10 cellular contexts compared by ENCODE assay signal in the genomic region with DNA sequence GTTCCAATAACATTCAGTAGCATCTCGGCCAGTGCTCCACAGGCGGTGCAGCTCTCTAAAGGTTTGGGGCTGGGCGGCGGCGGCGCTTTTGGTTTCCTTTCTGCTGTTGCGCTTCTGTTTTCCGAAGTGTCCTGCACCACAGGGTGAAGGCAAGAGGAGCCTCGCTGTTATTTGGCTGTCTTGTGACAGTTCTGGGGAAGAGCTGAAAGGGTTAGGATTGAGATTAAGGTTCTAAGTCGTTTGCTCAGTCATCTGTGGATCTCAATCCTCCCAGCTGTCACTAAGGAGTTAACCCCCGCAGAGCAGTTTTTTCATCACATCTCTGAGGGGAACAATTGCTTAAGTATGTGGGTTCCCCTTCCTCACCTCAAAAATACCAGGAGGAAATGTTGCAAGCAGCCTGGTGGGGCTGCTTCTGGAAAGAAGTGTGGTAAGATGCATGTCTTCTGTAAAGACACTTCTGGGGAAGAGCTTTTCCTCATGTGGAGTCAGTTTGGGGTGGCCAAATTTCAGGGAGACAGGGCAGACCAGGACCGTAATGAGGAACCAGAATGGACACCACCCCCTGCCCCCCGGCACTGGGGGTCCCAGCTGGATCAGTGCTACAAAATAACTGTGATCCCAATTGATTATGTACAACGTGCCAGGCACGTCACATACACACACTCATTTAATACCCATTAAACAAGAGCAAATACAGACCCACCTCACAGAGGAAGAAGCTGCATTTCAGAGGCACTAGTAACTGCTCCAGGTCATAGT. TPM values are rescaled to one million over a fixed set of nuclear protein-coding genes. Genes with fewer than 3 reads are reported as not detected.
DNase-seq lines count a peak whose midpoint lies in the region; ATAC-seq and TF ChIP-seq lines count a peak whose summit lies in the region.
"Had no signal": no experiment of that assay in that cellular context is flagged by ENCODE, and none has a peak within 500 bp of the region (broad histone marks: within the 10 kb centered on the region; RNA-seq: fewer than 3 reads in every experiment).

No MANE protein-coding gene starts in this region.

- H3K27me3 Mint-ChIP-seq in CD8-positive, alpha-beta T cell (ENCODE audit: low read depth) = no peaks in the 10 kb centered on the region
- H3K27me3 Mint-ChIP-seq in activated T-helper 1 cell treated with anti-CD3 and anti-CD28 coated beads, Interleukin-12 subunit alpha, Interleukin-12 subunit beta, Interleukin-2, Interleukin-4 antibody, amounts not matched to agents 30 ng/mL and 10 ng/mL and 1 ng/mL, durations not matched to agents 14 hours and 24 hours and 36 hours (ENCODE audit: insufficient read depth) = no peaks in the 10 kb centered on the region
- no peaks in the 10 kb centered on the region for H3K27me3 Mint-ChIP-seq in Caco-2 (ENCODE audit: insufficient read depth, unreplicated experiment)

- intact Hi-C loops in CD8-positive, alpha-beta T cell (cut with DNase I, micrococcal nuclease) = loop anchor here in 1 of 2 experiments (2.0 kb wide), 1 partner anchor 20 kb away; no protein-coding TSS in a partner anchor
- intact Hi-C loops in activated T-helper 1 cell treated with anti-CD3 and anti-CD28 coated beads, Interleukin-12 subunit alpha, Interleukin-12 subunit beta, Interleukin-2, Interleukin-4 antibody, amounts not matched to agents 30 ng/mL and 10 ng/mL and 1 ng/mL, durations not matched to agents 14 hours and 24 hours and 36 hours (cut with micrococcal nuclease) = loop anchor here (1.0 kb wide), 3 partner anchors 9 to 20 kb away; no protein-coding TSS in a partner anchor
- intact Hi-C loops in transverse colon (cut with DNase I; ENCODE audit: low total_unique reads) (no loop called here), Caco-2 (cut with micrococcal nuclease; ENCODE audit: unreplicated experiment) (no loop called here)

- TF ChIP-seq EP300 in tibial nerve (IDR thresholded peaks at IDR 0.05) = peak in 1 of 2 donors; percentile 84
- TF ChIP-seq EP300 in transverse colon (IDR thresholded peaks at IDR 0.05; ENCODE audit: low read depth) = no peak

- TF ChIP-seq POLR2A in tibial nerve (IDR thresholded peaks at IDR 0.05) (no peak), transverse colon (IDR thresholded peaks at IDR 0.05) (no peak)

- no peak for TF ChIP-seq CTCF in CD8-positive, alpha-beta T cell (IDR thresholded peaks at IDR 0.05)
- no peak for TF ChIP-seq CTCF in lung (IDR thresholded peaks at IDR 0.05; ENCODE audit: control extremely low read depth, extremely low read depth)
- TF ChIP-seq CTCF in tibial nerve (IDR thresholded peaks at IDR 0.05) = no peak
- TF ChIP-seq CTCF in transverse colon (IDR thresholded peaks at IDR 0.05) = no peak
- TF ChIP-seq CTCF in Caco-2 (IDR thresholded peaks at IDR 0.05; ENCODE audit: insufficient read depth in 1 of 2, low read depth in 1 of 2, low read length in 1 of 2, severe bottlenecking in 1 of 2, unreplicated experiment in 1 of 2) = no peak

- no TSS peak for BruUV-seq in Caco-2 (replicated peaks; lab: Mats Ljungman, UMichigan)

- POLR2A ChIA-PET in CD8-positive, alpha-beta T cell (lab: Charles Lee) = interaction anchor here (0.7 to 2.1 kb wide), 5 partner anchors 10 to 65 kb away, joined by 3 to 13 read pairs (median 5); no protein-coding TSS in a partner anchor
- POLR2A ChIA-PET in Caco-2 (lab: Charles Lee) = no interaction called here

- in situ Hi-C loops in transverse colon (cut with MboI; ENCODE audit: low pct_ligation_motif_present in 1 of 4, low pct_unique_long_range_greater_than_20kb in 1 of 4, low sequenced_read_pairs in 3 of 4) = no loop called here
- in situ Hi-C loops in HAP-1 (cut with MboI; ENCODE audit: low sequenced_read_pairs) = no loop called here

- peaks cover 52% of the 10 kb centered on the region for H3K36me3 ChIP-seq in CD8-positive, alpha-beta T cell (ENCODE audit: insufficient read depth, low read length)
- H3K36me3 ChIP-seq in lung (ENCODE audit: control insufficient read depth in 2 of 2, insufficient read depth in 2 of 2, low read length in 2 of 2) = peaks cover 2 to 63% of the 10 kb centered on the region in 2 donors
- peaks cover 0 to 94% (median 44%) of the 10 kb centered on the region in 3 donors for H3K36me3 ChIP-seq in tibial nerve
- H3K36me3 ChIP-seq in transverse colon = peaks cover 0 to 33% (median 11%) of the 10 kb centered on the region in 4 donors
- peaks cover 41% of the 10 kb centered on the region for H3K36me3 ChIP-seq in HAP-1 (replicated peaks)
- H3K36me3 ChIP-seq in Caco-2 (ENCODE audit: control insufficient read depth, insufficient read depth, low read length) = no peaks in the 10 kb centered on the region; the same call in 1 of the 2 replicates

- peak; percentile 72 for ATAC-seq in CD8-positive, alpha-beta T cell
- ATAC-seq in lung (ENCODE audit: insufficient read depth, low FRiP score) = peak; percentile 23

- DNase-seq in CD8-positive, alpha-beta T cell = peak in 1 of 7 experiments; percentile 37
- DNase-seq in KG1 (lab: John Stamatoyannopoulos, UW) (peak; percentile 30), lung (ENCODE audit: low spot score) (no peak), tibial nerve (ENCODE audit: low spot score in 2 of 2) (no peak), transverse colon (no peak), HAP-1 (ENCODE audit: low spot score in 2 of 2) (no peak), Caco-2 (no peak)
- peak; percentile 37 for DNase-seq in activated T-helper 1 cell treated with anti-CD3 and anti-CD28 coated beads, Interleukin-12 subunit alpha, Interleukin-12 subunit beta, Interleukin-2, Interleukin-4 antibody, amounts not matched to agents 30 ng/mL and 10 ng/mL and 1 ng/mL, durations not matched to agents 14 hours and 24 hours and 36 hours (ENCODE audit: low spot score)

- peak overlapping the region; percentile 28 for H3K4me3 ChIP-seq in CD8-positive, alpha-beta T cell (ENCODE audit: low read depth, low read length)
- H3K4me3 ChIP-seq in lung (no peak overlapping the region), tibial nerve (no peak overlapping the region), transverse colon (no peak overlapping the region), HAP-1 (no peak overlapping the region), Caco-2 (ENCODE audit: low read depth, low read length) (no peak overlapping the region)
- H3K4me3 ChIP-seq: smooth muscle cell, thoracic aorta had no signal

- H3K27ac Mint-ChIP-seq in CD8-positive, alpha-beta T cell = peak overlapping the region; percentile 87
- peak overlapping the region; percentile 78 for H3K27ac Mint-ChIP-seq in activated T-helper 1 cell treated with anti-CD3 and anti-CD28 coated beads, Interleukin-12 subunit alpha, Interleukin-12 subunit beta, Interleukin-2, Interleukin-4 antibody, amounts not matched to agents 30 ng/mL and 10 ng/mL and 1 ng/mL, durations not matched to agents 14 hours and 24 hours and 36 hours
- H3K27ac Mint-ChIP-seq in Caco-2 (ENCODE audit: unreplicated experiment) = no peak overlapping the region

- no peaks in the 10 kb centered on the region for H3K27me3 ChIP-seq in CD8-positive, alpha-beta T cell (ENCODE audit: insufficient read depth, low read length)
- H3K27me3 ChIP-seq in lung (ENCODE audit: control insufficient read depth, insufficient read depth) (no peaks in the 10 kb centered on the region), tibial nerve (no peaks in the 10 kb centered on the region), transverse colon (no peaks in the 10 kb centered on the region), HAP-1 (ENCODE audit: low read depth) (no peaks in the 10 kb centered on the region), Caco-2 (replicated peaks; ENCODE audit: control insufficient read depth, insufficient read depth, low read length) (no peaks in the 10 kb centered on the region; the same call in 1 of the 2 replicates)

- H3K36me3 Mint-ChIP-seq in CD8-positive, alpha-beta T cell = peaks cover 79% of the 10 kb centered on the region
- peaks cover 55% of the 10 kb centered on the region for H3K36me3 Mint-ChIP-seq in activated T-helper 1 cell treated with anti-CD3 and anti-CD28 coated beads, Interleukin-12 subunit alpha, Interleukin-12 subunit beta, Interleukin-2, Interleukin-4 antibody, amounts not matched to agents 30 ng/mL and 10 ng/mL and 1 ng/mL, durations not matched to agents 14 hours and 24 hours and 36 hours (ENCODE audit: low read depth)
- peaks cover 5% of the 10 kb centered on the region for H3K36me3 Mint-ChIP-seq in Caco-2 (ENCODE audit: insufficient read depth, unreplicated experiment)

- peak overlapping the region; percentile 14 for H3K27ac ChIP-seq in CD8-positive, alpha-beta T cell (ENCODE audit: low read depth, low read length)
- no peak overlapping the region for H3K27ac ChIP-seq in lung (ENCODE audit: low read depth in 1 of 2, low read length in 1 of 2)
- no peak overlapping the region for H3K27ac ChIP-seq in tibial nerve
- peak overlapping the region in 2 of 4 donors; percentile 37 for H3K27ac ChIP-seq in transverse colon
- H3K27ac ChIP-seq: thoracic aorta had no signal

- no peaks in the 10 kb centered on the region for H3K9me3 ChIP-seq in CD8-positive, alpha-beta T cell (ENCODE audit: low read length)
- H3K9me3 ChIP-seq in lung (ENCODE audit: control insufficient read depth in 2 of 2, insufficient read depth in 1 of 2, low read length in 1 of 2) = no peaks in the 10 kb centered on the region
- no peaks in the 10 kb centered on the region for H3K9me3 ChIP-seq in tibial nerve
- no peaks in the 10 kb centered on the region for H3K9me3 ChIP-seq in transverse colon
- H3K9me3 ChIP-seq in HAP-1 = no peaks in the 10 kb centered on the region
- no peaks in the 10 kb centered on the region for H3K9me3 ChIP-seq in Caco-2
- H3K9me3 ChIP-seq: thoracic aorta had no signal

- H3K4me1 ChIP-seq in CD8-positive, alpha-beta T cell (ENCODE audit: insufficient read depth, low read length) = peaks cover 55% of the 10 kb centered on the region
- H3K4me1 ChIP-seq in lung (ENCODE audit: control insufficient read depth in 2 of 2, insufficient read depth in 2 of 2, low read length in 2 of 2) (no peaks in the 10 kb centered on the region), tibial nerve (peaks cover 0 to 5% (median 0%) of the 10 kb centered on the region in 4 donors), transverse colon (no peaks in the 10 kb centered on the region), HAP-1 (no peaks in the 10 kb centered on the region), Caco-2 (no peaks in the 10 kb centered on the region)

- CTCF ChIA-PET in CD8-positive, alpha-beta T cell (lab: Charles Lee) = interaction anchor here (0.7 to 3.0 kb wide), 9 partner anchors 9 to 395 kb away, joined by 3 to 12 read pairs (median 3); no protein-coding TSS in a partner anchor
- CTCF ChIA-PET in Caco-2 (lab: Charles Lee) = interaction anchor here (1.3 kb wide), 1 partner anchor 65 kb away, joined by 3 read pairs; no protein-coding TSS in a partner anchor

- WGBS in lung, 2 donors = 37 to 61% methylated on average over 15 of the region's 15 CpGs
- 81 to 82% methylated on average over 15 of the region's 15 CpGs for WGBS in tibial nerve, 2 donors
- 40 to 80% methylated on average over 1 to 15 of the region's 15 CpGs for WGBS in transverse colon (ENCODE audit: low coverage in 1 of 2), 2 donors

- H3K4me1 Mint-ChIP-seq in CD8-positive, alpha-beta T cell (ENCODE audit: low read depth) = peaks cover 48% of the 10 kb centered on the region
- peaks cover 57% of the 10 kb centered on the region for H3K4me1 Mint-ChIP-seq in activated T-helper 1 cell treated with anti-CD3 and anti-CD28 coated beads, Interleukin-12 subunit alpha, Interleukin-12 subunit beta, Interleukin-2, Interleukin-4 antibody, amounts not matched to agents 30 ng/mL and 10 ng/mL and 1 ng/mL, durations not matched to agents 14 hours and 24 hours and 36 hours (ENCODE audit: low read depth)
- no peaks in the 10 kb centered on the region for H3K4me1 Mint-ChIP-seq in Caco-2 (ENCODE audit: low read depth, unreplicated experiment)

- H3K4me3 Mint-ChIP-seq in CD8-positive, alpha-beta T cell = peak overlapping the region; percentile 80
- H3K4me3 Mint-ChIP-seq in activated T-helper 1 cell treated with anti-CD3 and anti-CD28 coated beads, Interleukin-12 subunit alpha, Interleukin-12 subunit beta, Interleukin-2, Interleukin-4 antibody, amounts not matched to agents 30 ng/mL and 10 ng/mL and 1 ng/mL, durations not matched to agents 14 hours and 24 hours and 36 hours = peak overlapping the region; percentile 65
- H3K4me3 Mint-ChIP-seq in Caco-2 (ENCODE audit: unreplicated experiment) = no peak overlapping the region

- H3K9me3 Mint-ChIP-seq in CD8-positive, alpha-beta T cell = no peaks in the 10 kb centered on the region
- no peaks in the 10 kb centered on the region for H3K9me3 Mint-ChIP-seq in activated T-helper 1 cell treated with anti-CD3 and anti-CD28 coated beads, Interleukin-12 subunit alpha, Interleukin-12 subunit beta, Interleukin-2, Interleukin-4 antibody, amounts not matched to agents 30 ng/mL and 10 ng/mL and 1 ng/mL, durations not matched to agents 14 hours and 24 hours and 36 hours
- no peaks in the 10 kb centered on the region for H3K9me3 Mint-ChIP-seq in Caco-2 (ENCODE audit: unreplicated experiment)

RNA-seq across cellular contexts. Expression of gene TMEM121B, which starts 14.2 kb away (rescaled TPM):
- total RNA-seq in CD8-positive, alpha-beta T cell = under 1 TPM in 1 of 2 experiments, not detected in 1; 0.11 TPM
- total RNA-seq in activated T-helper 1 cell treated with anti-CD3 and anti-CD28 coated beads, Interleukin-12 subunit alpha, Interleukin-12 subunit beta, Interleukin-2, Interleukin-4 antibody, amounts not matched to agents 30 ng/mL and 10 ng/mL and 1 ng/mL, durations not matched to agents 14 hours and 24 hours and 36 hours = 0.20 and 0.23 TPM in 2 replicates
- under 1 TPM; 0.46 to 0.67 TPM for total RNA-seq in lung
- 1 to 10 TPM in 1 of 2 donors, under 1 TPM in 1; 0.26 to 1.4 TPM for polyA plus RNA-seq in lung
- total RNA-seq in tibial nerve = 1 to 10 TPM in 1 of 4 donors, under 1 TPM in 3; under 0.01 to 1.2 (median 0.75) TPM
- total RNA-seq in transverse colon = under 1 TPM in 3 of 4 donors, not detected in 1; under 0.01 to 0.20 (median 0.16) TPM
- 0.49 and 0.82 TPM in 2 replicates for total RNA-seq in Caco-2 (2022)

RNA-seq across cellular contexts. Expression of gene IL17RA, which starts 22.2 kb away (rescaled TPM):
- total RNA-seq in CD8-positive, alpha-beta T cell = 10 to 100 TPM; 20.4 to 24.7 TPM
- 23.2 and 23.6 TPM in 2 replicates for total RNA-seq in activated T-helper 1 cell treated with anti-CD3 and anti-CD28 coated beads, Interleukin-12 subunit alpha, Interleukin-12 subunit beta, Interleukin-2, Interleukin-4 antibody, amounts not matched to agents 30 ng/mL and 10 ng/mL and 1 ng/mL, durations not matched to agents 14 hours and 24 hours and 36 hours
- total RNA-seq in lung (10 to 100 TPM; 11.5 to 45.1 TPM), tibial nerve (10 to 100 TPM; 17.8 to 24.6 (median 20.0) TPM), transverse colon (10 to 100 TPM; 18.4 to 51.3 (median 32.9) TPM), Caco-2 (2022) (13.7 and 14.5 TPM in 2 replicates)
- polyA plus RNA-seq in lung = 10 to 100 TPM in 1 of 2 donors, 1 to 10 TPM in 1; 9.0 to 33.7 TPM

RNA-seq across cellular contexts. Expression of gene HDHD5, which starts 52.1 kb away (rescaled TPM):
- 10 to 100 TPM in 1 of 2 experiments, 1 to 10 TPM in 1; 9.2 to 11.0 TPM for total RNA-seq in CD8-positive, alpha-beta T cell
- 39.1 and 42.1 TPM in 2 replicates for total RNA-seq in activated T-helper 1 cell treated with anti-CD3 and anti-CD28 coated beads, Interleukin-12 subunit alpha, Interleukin-12 subunit beta, Interleukin-2, Interleukin-4 antibody, amounts not matched to agents 30 ng/mL and 10 ng/mL and 1 ng/mL, durations not matched to agents 14 hours and 24 hours and 36 hours
- 10 to 100 TPM; 16.7 to 35.8 TPM for total RNA-seq in lung
- polyA plus RNA-seq in lung = 10 to 100 TPM; 19.8 to 49.2 TPM
- 10 to 100 TPM; 34.7 to 51.3 (median 44.3) TPM for total RNA-seq in tibial nerve
- total RNA-seq in transverse colon = 10 to 100 TPM; 24.7 to 51.9 (median 42.3) TPM
- 57.0 and 63.7 TPM in 2 replicates for total RNA-seq in Caco-2 (2022)

Comparison
In these comparisons a context has a peak if more than half of its experiments do, and no peak if none do; other contexts are left out.
1. DNase-seq: peak in KG1 (single experiment) and activated T-helper 1 cell treated with anti-CD3 and anti-CD28 coated beads, Interleukin-12 subunit alpha, Interleukin-12 subunit beta, Interleukin-2, Interleukin-4 antibody, amounts not matched to agents 30 ng/mL and 10 ng/mL and 1 ng/mL, durations not matched to agents 14 hours and 24 hours and 36 hours (single experiment); none in lung (single experiment), tibial nerve (0 of 2), transverse colon (single experiment), HAP-1 (0 of 2) and Caco-2 (0 of 2).